In the genomic region with DNA sequence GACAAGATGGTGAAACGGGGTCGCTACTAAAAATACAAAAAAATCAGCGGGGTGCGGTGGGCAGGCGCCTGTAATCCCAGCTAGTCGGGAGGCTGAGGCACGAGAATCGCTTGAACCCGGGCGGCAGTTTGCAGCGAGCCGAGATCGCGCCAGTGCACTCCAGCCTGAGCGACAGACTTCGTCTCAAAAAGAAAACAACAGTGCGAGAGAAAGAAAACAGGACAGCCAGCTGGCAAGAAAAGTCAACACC, we compare ENCODE assay signal across 9 cellular contexts.
DNase-seq lines count a peak whose midpoint lies in the region; ATAC-seq and TF ChIP-seq lines count a peak whose summit lies in the region.
"Had no signal": no experiment of that assay in that cellular context is flagged by ENCODE, and none has a peak within 500 bp of the region (broad histone marks: within the 10 kb centered on the region; RNA-seq: fewer than 3 reads in every experiment).

No MANE protein-coding gene starts in this region.

- H3K4me3 Mint-ChIP-seq in memory B cell: no peak overlapping the region
- H3K4me3 Mint-ChIP-seq: IgD-negative memory B cell had no signal

- in situ Hi-C loops in astrocyte of the cerebellum (cut with HindIII; ENCODE audit: low sequenced_read_pairs): no loop called here

- H3K4me3 ChIP-seq in DND-41 (ENCODE audit: low read depth in 1 of 2, low read length in 2 of 2): peak overlapping the region; percentile 23 to 58; a peak in 3 of 4 replicates
- peak overlapping the region; percentile 53 for H3K4me3 ChIP-seq in astrocyte of the cerebellum (ENCODE audit: low read depth, low read length)

- no peak overlapping the region for H3K27ac Mint-ChIP-seq in memory B cell
- H3K27ac Mint-ChIP-seq: IgD-negative memory B cell had no signal

- no peaks in the 10 kb centered on the region for H3K36me3 Mint-ChIP-seq in memory B cell
- H3K36me3 Mint-ChIP-seq: IgD-negative memory B cell had no signal

- TF ChIP-seq CTCF in DND-41 (IDR thresholded peaks at IDR 0.05; ENCODE audit: borderline replicate concordance, extremely low read depth, low read length, poor library complexity, severe bottlenecking) (no peak), astrocyte of the cerebellum (IDR thresholded peaks at IDR 0.05; ENCODE audit: low read depth, low read length, missing control alignments) (no peak), GM10248 (IDR thresholded peaks at IDR 0.05; ENCODE audit: control extremely low read depth, extremely low read depth, low read depth, missing control alignments) (no peak)

- peak overlapping the region; percentile 96 for H3K27ac ChIP-seq in DND-41 (ENCODE audit: low read length)

- DNase-seq in DND-41 (no peak), astrocyte of the cerebellum (ENCODE audit: low read depth) (no peak), memory B cell (ENCODE audit: low spot score in 2 of 2) (no peak), SKM-1 (lab: John Stamatoyannopoulos, UW; ENCODE audit: unreplicated experiment) (no peak), CD1c-positive myeloid dendritic cell (ENCODE audit: extremely low spot score) (no peak), DMS 273 treated with DMSO at 0.1 percent for 48 hours (lab: John Stamatoyannopoulos, UW) (no peak), GM10248 (ENCODE audit: extremely low spot score) (no peak)

- H3K36me3 ChIP-seq in DND-41 (ENCODE audit: insufficient read depth, low read length): no peaks in the 10 kb centered on the region

- CTCF ChIA-PET in GM10248 (lab: Yijun Ruan, JAX): interaction anchor here (1.6 to 4.8 kb wide), 4 partner anchors 8 to 91 kb away, joined by 5 to 53 read pairs (median 22); a partner anchor contains a TSS

- no peaks in the 10 kb centered on the region for H3K9me3 Mint-ChIP-seq in memory B cell
- H3K9me3 Mint-ChIP-seq: IgD-negative memory B cell had no signal

- POLR2A ChIA-PET in GM10248 (lab: Yijun Ruan, JAX): interaction anchor here (0.6 to 4.9 kb wide), 25 partner anchors 9 to 1733 kb away, joined by 3 to 101 read pairs (median 8); a partner anchor contains a TSS

- H3K9me3 ChIP-seq in DND-41 (ENCODE audit: insufficient read depth, low read length, severe bottlenecking): no peaks in the 10 kb centered on the region

- no peaks in the 10 kb centered on the region for H4K20me1 ChIP-seq in DND-41 (ENCODE audit: insufficient read depth, low read length)

- no peaks in the 10 kb centered on the region for H3K27me3 Mint-ChIP-seq in memory B cell
- H3K27me3 Mint-ChIP-seq: IgD-negative memory B cell had no signal

- H3K27me3 ChIP-seq in DND-41 (ENCODE audit: insufficient read depth, low read length, poor library complexity): no peaks in the 10 kb centered on the region

- peaks cover 10% of the 10 kb centered on the region for H3K4me1 Mint-ChIP-seq in memory B cell

- ATAC-seq in DND-41 (ENCODE audit: insufficient read depth, low read depth) (peak; percentile 14), HG02763 (IDR thresholded peaks at IDR 0.05; ENCODE audit: unreplicated experiment) (peak; percentile 20), memory B cell (ENCODE audit: low read depth) (peak; percentile 1)

- no peaks in the 10 kb centered on the region for H3K79me2 ChIP-seq in DND-41 (ENCODE audit: insufficient read depth, low read length)

- H3K4me2 ChIP-seq in DND-41 (ENCODE audit: insufficient read depth, low read length): peak overlapping the region; percentile 75

- peaks cover 33% of the 10 kb centered on the region for H3K4me1 ChIP-seq in DND-41 (ENCODE audit: insufficient read depth, low read length)

- H2AFZ ChIP-seq in DND-41 (ENCODE audit: low read depth, low read length): peak overlapping the region; percentile 61

- peak overlapping the region; percentile 57 for H3K9ac ChIP-seq in DND-41 (ENCODE audit: low read depth, low read length)
